ENCODE assay signal across 8 cellular contexts in genomic region chr9:35882265-35882848, GRCh38. TPM values are rescaled to one million over a fixed set of nuclear protein-coding genes. Genes with fewer than 3 reads are reported as not detected.
DNase-seq lines count a peak whose midpoint lies in the region; ATAC-seq, FAIRE-seq and TF ChIP-seq lines count a peak whose summit lies in the region.

No MANE protein-coding gene starts in this region.

- peak; percentile 59 for FAIRE-seq in astrocyte (lab: Jason Lieb, UNC)

- H3K27ac ChIP-seq in astrocyte (ENCODE audit: low read depth, low read length) (no peak overlapping the region), gastrocnemius medialis (no peak overlapping the region)

- peaks cover 6% of the 10 kb centered on the region for H3K9me3 Mint-ChIP-seq in T-helper 2 cell treated with Interferon-gamma antibody and Interleukin-4, amounts not matched to agents 5 μg/mL and 100 μg/mL, for 36 hours
- no peaks in the 10 kb centered on the region for H3K9me3 Mint-ChIP-seq in astrocyte (ENCODE audit: unreplicated experiment)

- H3K4me2 ChIP-seq in astrocyte (ENCODE audit: low read length), result no peak overlapping the region

- intact Hi-C loops in gastrocnemius medialis (cut with DNase I; ENCODE audit: low total_unique reads), result loop anchor here (1.0 to 5.0 kb wide), 3 partner anchors 55 to 236 kb away; partner anchors contain the start of genes FAM221B and TMEM8B

- in situ Hi-C loops in gastrocnemius medialis (cut with MboI; ENCODE audit: low sequenced_read_pairs in 4 of 4), result loop anchor here in 3 of 4 donors (5.0 kb wide), 2 partner anchors 90 to 95 kb away; partner anchors contain the start of gene NPR2 (in 1 of the 3)

- H3K4me1 ChIP-seq in astrocyte (ENCODE audit: insufficient read depth, low read length) (no peaks in the 10 kb centered on the region), gastrocnemius medialis (no peaks in the 10 kb centered on the region)

- no peaks in the 10 kb centered on the region for H3K27me3 ChIP-seq in astrocyte (ENCODE audit: insufficient read depth, low read length)
- no peaks in the 10 kb centered on the region for H3K27me3 ChIP-seq in gastrocnemius medialis

- H3K4me1 Mint-ChIP-seq in T-helper 2 cell treated with Interferon-gamma antibody and Interleukin-4, amounts not matched to agents 5 μg/mL and 100 μg/mL, for 36 hours (ENCODE audit: low read depth), result no peaks in the 10 kb centered on the region
- no peaks in the 10 kb centered on the region for H3K4me1 Mint-ChIP-seq in astrocyte (ENCODE audit: low read depth, unreplicated experiment)

- no peak for TF ChIP-seq POLR2A in gastrocnemius medialis (IDR thresholded peaks at IDR 0.05)

- no peak overlapping the region for H3K4me3 Mint-ChIP-seq in T-helper 2 cell treated with Interferon-gamma antibody and Interleukin-4, amounts not matched to agents 5 μg/mL and 100 μg/mL, for 36 hours
- no peak overlapping the region for H3K4me3 Mint-ChIP-seq in astrocyte (ENCODE audit: unreplicated experiment)

- H3K36me3 Mint-ChIP-seq in T-helper 2 cell treated with Interferon-gamma antibody and Interleukin-4, amounts not matched to agents 5 μg/mL and 100 μg/mL, for 36 hours (ENCODE audit: low read depth), result no peaks in the 10 kb centered on the region
- H3K36me3 Mint-ChIP-seq in astrocyte (ENCODE audit: low read depth, unreplicated experiment), result no peaks in the 10 kb centered on the region

- peak; percentile 90 to 92 for ATAC-seq in gastrocnemius medialis
- ATAC-seq in HG03135 (IDR thresholded peaks at IDR 0.05; ENCODE audit: unreplicated experiment), result no peak
- ATAC-seq in GM18868 (IDR thresholded peaks at IDR 0.05; ENCODE audit: unreplicated experiment), result no peak

- peaks cover 50% of the 10 kb centered on the region for H3K27me3 Mint-ChIP-seq in T-helper 2 cell treated with Interferon-gamma antibody and Interleukin-4, amounts not matched to agents 5 μg/mL and 100 μg/mL, for 36 hours (ENCODE audit: low read depth)
- H3K27me3 Mint-ChIP-seq in astrocyte (ENCODE audit: low read depth, unreplicated experiment), result no peaks in the 10 kb centered on the region

- no peaks in the 10 kb centered on the region for H3K36me3 ChIP-seq in astrocyte (ENCODE audit: insufficient read depth, low read length)
- no peaks in the 10 kb centered on the region for H3K36me3 ChIP-seq in gastrocnemius medialis

- DNase-seq in NCI-H1694 treated with DMSO at 0.1 percent for 48 hours (lab: John Stamatoyannopoulos, UW) (peak; percentile 81), astrocyte (ENCODE audit: low read depth) (peak; percentile 25), hepatic stellate cell (ENCODE audit: low spot score) (peak; percentile 74), gastrocnemius medialis (peak; percentile 57 to 77)
- DNase-seq in T-helper 2 cell treated with Interferon-gamma antibody and Interleukin-4, amounts not matched to agents 5 μg/mL and 100 μg/mL, for 36 hours (ENCODE audit: low spot score), result peak; percentile 52

- H4K20me1 ChIP-seq in astrocyte (ENCODE audit: insufficient read depth, low read length), result no peaks in the 10 kb centered on the region

- H3K9me3 ChIP-seq in astrocyte (ENCODE audit: insufficient read depth, low read depth, low read length) (no peaks in the 10 kb centered on the region), gastrocnemius medialis (no peaks in the 10 kb centered on the region)

- H3K4me3 ChIP-seq in astrocyte (ENCODE audit: insufficient read depth, low read depth, low read length) (no peak overlapping the region), gastrocnemius medialis (no peak overlapping the region)

- no peak overlapping the region for H3K27ac Mint-ChIP-seq in T-helper 2 cell treated with Interferon-gamma antibody and Interleukin-4, amounts not matched to agents 5 μg/mL and 100 μg/mL, for 36 hours
- H3K27ac Mint-ChIP-seq in astrocyte (ENCODE audit: unreplicated experiment), result no peak overlapping the region

- TF ChIP-seq CTCF in GM12801 (IDR thresholded peaks at IDR 0.05; ENCODE audit: extremely low read depth, insufficient read length) (peak; percentile 34), astrocyte (IDR thresholded peaks at IDR 0.05; ENCODE audit: insufficient read depth, low read depth, low read length) (peak; percentile 99), gastrocnemius medialis (IDR thresholded peaks at IDR 0.05 in 4 of 5, conservative IDR thresholded peaks at IDR 0.05 in 1 of 5) (peak; percentile 88 to 98 (median 92))

- no peak overlapping the region for H2AFZ ChIP-seq in astrocyte (ENCODE audit: low read depth, low read length)

- H3K79me2 ChIP-seq in astrocyte (ENCODE audit: insufficient read depth, low read length), result no peaks in the 10 kb centered on the region

- no peak overlapping the region for H3K9ac ChIP-seq in astrocyte (ENCODE audit: low read length)

RNA-seq across cellular contexts. Expression of gene OR13J1, which starts 12.2 kb away (rescaled TPM):
- total RNA-seq in astrocyte (not detected in 2 replicates), gastrocnemius medialis (not detected)

RNA-seq across cellular contexts. Expression of gene HRCT1, which starts 23.6 kb away (rescaled TPM):
- 0.39 and 0.62 TPM in 2 replicates for total RNA-seq in astrocyte
- 1 to 10 TPM in 3 of 4 donors, not detected in 1; 3.2 to 5.1 (median 3.3) TPM for total RNA-seq in gastrocnemius medialis

RNA-seq across cellular contexts. Expression of gene SPAAR, which starts 26.9 kb away (rescaled TPM):
- total RNA-seq in astrocyte, result 0.17 and 0.18 TPM in 2 replicates
- total RNA-seq in gastrocnemius medialis, result 1 to 10 TPM; 1.3 to 4.4 (median 2.5) TPM

RNA-seq across cellular contexts. Expression of gene TMEM8B, which starts 53.3 kb away (rescaled TPM):
- total RNA-seq in astrocyte (8.6 and 8.9 TPM in 2 replicates), gastrocnemius medialis (1 to 10 TPM; 1.9 to 6.4 (median 6.1) TPM)

RNA-seq across cellular contexts. Expression of gene FAM221B, which starts 53.8 kb away (rescaled TPM):
- total RNA-seq in astrocyte, result not detected in 2 replicates
- total RNA-seq in gastrocnemius medialis, result not detected

Comparison
In these comparisons a context has a peak if more than half of its experiments do, and no peak if none do; other contexts are left out.
1. CTCF ChIP-seq: peak in every context shown above with its lines; median percentile 99 in astrocyte; 92 in gastrocnemius medialis; 34 in GM12801.
2. DNase-seq: peak in every context shown above with its lines; median percentile 81 in NCI-H1694 treated with DMSO at 0.1 percent for 48 hours; 74 in hepatic stellate cell; 67 in gastrocnemius medialis; 52 in T-helper 2 cell treated with Interferon-gamma antibody and Interleukin-4, amounts not matched to agents 5 μg/mL and 100 μg/mL, for 36 hours; 25 in astrocyte.
3. ATAC-seq: peak in gastrocnemius medialis (2 of 2); none in HG03135 (single experiment) and GM18868 (single experiment).